ENCODE assay signal across 14 cellular contexts in genomic region chr5:78127875-78128274, GRCh38.
DNase-seq lines count a peak whose midpoint lies in the region; ATAC-seq and TF ChIP-seq lines count a peak whose summit lies in the region.
"Had no signal": no experiment of that assay in that cellular context is flagged by ENCODE, and none has a peak within 500 bp of the region (broad histone marks: within the 10 kb centered on the region; RNA-seq: fewer than 3 reads in every experiment).

No MANE protein-coding gene starts in this region.

- no peak overlapping the region for H3K4me3 ChIP-seq in AG10803 (ENCODE audit: low read length)
- H3K4me3 ChIP-seq in H7 (ENCODE audit: insufficient read depth, low read depth, low read length), result no peak overlapping the region
- no peak overlapping the region for H3K4me3 ChIP-seq in SU-DHL-6 (ENCODE audit: insufficient read depth, low read length, poor library complexity, severe bottlenecking)

- CTCF ChIA-PET in activated CD4-positive, alpha-beta T cell treated with anti-CD3 and anti-CD28 coated beads, Interleukin-2, amount 10 ng/mL, durations not matched to agents 7 days and 5 days (lab: Charles Lee), result no interaction called here

- no peaks in the 10 kb centered on the region for H3K4me1 Mint-ChIP-seq in activated CD4-positive, alpha-beta T cell treated with anti-CD3 and anti-CD28 coated beads, Interleukin-2, amount 10 ng/mL, durations not matched to agents 7 days and 5 days
- H3K4me1 Mint-ChIP-seq: activated naive CD8-positive, alpha-beta T cell treated with anti-CD3 and anti-CD28 coated beads, Interleukin-2, amount 50 U/mL, for 24 hours; nephron had no signal

- DNase-seq in AG10803 (ENCODE audit: low read depth), result no peak
- DNase-seq in H7, result peak; percentile 45
- DNase-seq in iPS-NIHi7 (ENCODE audit: extremely low spot score), result peak; percentile 42
- no peak for DNase-seq in GM03348 (ENCODE audit: low spot score)
- DNase-seq in activated CD4-positive, alpha-beta T cell treated with anti-CD3 and anti-CD28 coated beads, Interleukin-2, amount 10 ng/mL, durations not matched to agents 7 days and 5 days, result no peak
- DNase-seq: activated naive CD8-positive, alpha-beta T cell treated with anti-CD3 and anti-CD28 coated beads, Interleukin-2, amount 50 U/mL, for 24 hours; CD4-positive, alpha-beta memory T cell; NCI-H510A; stimulated activated CD4-positive, alpha-beta T cell treated with anti-CD3 and anti-CD28 coated beads, Interleukin-15, amount 100 ng/mL, for 24 hours; T-helper 1 cell had no signal

- H4K20me1 ChIP-seq in SU-DHL-6 (ENCODE audit: low read depth, low read length), result no peaks in the 10 kb centered on the region

- no peaks in the 10 kb centered on the region for H3K9me2 ChIP-seq in SU-DHL-6 (replicated peaks; ENCODE audit: insufficient read depth, low read length)

- no peaks in the 10 kb centered on the region for H3F3A ChIP-seq in SU-DHL-6 (ENCODE audit: insufficient read depth)

- no peaks in the 10 kb centered on the region for H3K27me3 Mint-ChIP-seq in activated CD4-positive, alpha-beta T cell treated with anti-CD3 and anti-CD28 coated beads, Interleukin-2, amount 10 ng/mL, durations not matched to agents 7 days and 5 days
- H3K27me3 Mint-ChIP-seq: activated naive CD8-positive, alpha-beta T cell treated with anti-CD3 and anti-CD28 coated beads, Interleukin-2, amount 50 U/mL, for 24 hours; CD4-positive, alpha-beta memory T cell had no signal

- H3K9me3 ChIP-seq in SU-DHL-6 (ENCODE audit: insufficient read depth, low read length), result no peaks in the 10 kb centered on the region

- H3K79me2 ChIP-seq in SU-DHL-6 (ENCODE audit: insufficient read depth, low read length), result no peaks in the 10 kb centered on the region

- H3K27ac ChIP-seq in SU-DHL-6 (ENCODE audit: low read depth, low read length), result no peak overlapping the region

- peaks cover 22% of the 10 kb centered on the region for H3K36me3 Mint-ChIP-seq in activated CD4-positive, alpha-beta T cell treated with anti-CD3 and anti-CD28 coated beads, Interleukin-2, amount 10 ng/mL, durations not matched to agents 7 days and 5 days (ENCODE audit: low read depth)

- H3K27me3 ChIP-seq in H7 (ENCODE audit: control insufficient read depth, insufficient read depth, low read length) (no peaks in the 10 kb centered on the region), SU-DHL-6 (ENCODE audit: low read length) (no peaks in the 10 kb centered on the region)

- TF ChIP-seq CTCF in AG10803 (conservative IDR thresholded peaks at IDR 0.05; ENCODE audit: low read length) (0 out of 2 replicates have a peak, but pooled peaks have one; percentile 4), SU-DHL-6 (IDR thresholded peaks at IDR 0.05; ENCODE audit: insufficient read depth, low read length, poor library complexity, severe bottlenecking) (peak; percentile 73)

- H3K9me3 Mint-ChIP-seq in activated CD4-positive, alpha-beta T cell treated with anti-CD3 and anti-CD28 coated beads, Interleukin-2, amount 10 ng/mL, durations not matched to agents 7 days and 5 days, result peaks cover 3% of the 10 kb centered on the region
- H3K9me3 Mint-ChIP-seq: activated naive CD8-positive, alpha-beta T cell treated with anti-CD3 and anti-CD28 coated beads, Interleukin-2, amount 50 U/mL, for 24 hours; CD4-positive, alpha-beta memory T cell; nephron had no signal

- no peak overlapping the region for H3K4me2 ChIP-seq in SU-DHL-6 (ENCODE audit: low read depth, low read length, poor library complexity, severe bottlenecking)

- ATAC-seq in HG03175 (IDR thresholded peaks at IDR 0.05; ENCODE audit: unreplicated experiment), result no peak
- no peak for ATAC-seq in HG03095 (IDR thresholded peaks at IDR 0.05; ENCODE audit: unreplicated experiment)
- ATAC-seq: activated naive CD8-positive, alpha-beta T cell treated with anti-CD3 and anti-CD28 coated beads, Interleukin-2, amount 50 U/mL, for 24 hours had no signal

- no peak overlapping the region for H3K27ac Mint-ChIP-seq in activated CD4-positive, alpha-beta T cell treated with anti-CD3 and anti-CD28 coated beads, Interleukin-2, amount 10 ng/mL, durations not matched to agents 7 days and 5 days
- H3K27ac Mint-ChIP-seq: activated naive CD8-positive, alpha-beta T cell treated with anti-CD3 and anti-CD28 coated beads, Interleukin-2, amount 50 U/mL, for 24 hours; CD4-positive, alpha-beta memory T cell; nephron had no signal

- H3K36me3 ChIP-seq in H7 (replicated peaks; ENCODE audit: control insufficient read depth, insufficient read depth, low read length) (no peaks in the 10 kb centered on the region), SU-DHL-6 (ENCODE audit: low read length) (peaks cover 8% of the 10 kb centered on the region; the same call in 1 of the 2 replicates)

- POLR2A ChIA-PET in activated CD4-positive, alpha-beta T cell treated with anti-CD3 and anti-CD28 coated beads, Interleukin-2, amount 10 ng/mL, durations not matched to agents 7 days and 5 days (lab: Charles Lee), result no interaction called here

- no peak overlapping the region for H3K9ac ChIP-seq in SU-DHL-6 (ENCODE audit: low read length)

- H3K4me3 Mint-ChIP-seq in activated CD4-positive, alpha-beta T cell treated with anti-CD3 and anti-CD28 coated beads, Interleukin-2, amount 10 ng/mL, durations not matched to agents 7 days and 5 days, result no peak overlapping the region
- H3K4me3 Mint-ChIP-seq: activated naive CD8-positive, alpha-beta T cell treated with anti-CD3 and anti-CD28 coated beads, Interleukin-2, amount 50 U/mL, for 24 hours; CD4-positive, alpha-beta memory T cell; nephron had no signal

- H2AFZ ChIP-seq in SU-DHL-6 (ENCODE audit: low read depth, low read length, severe bottlenecking), result no peak overlapping the region

Comparison
In these comparisons a context has a peak if more than half of its experiments do, and no peak if none do; other contexts are left out.
1. DNase-seq: peak in H7 (single experiment) and iPS-NIHi7 (single experiment); none in AG10803 (single experiment), GM03348 (single experiment) and activated CD4-positive, alpha-beta T cell treated with anti-CD3 and anti-CD28 coated beads, Interleukin-2, amount 10 ng/mL, durations not matched to agents 7 days and 5 days (single experiment).